ENCODE assay signal across 3 cellular contexts in genomic region chr1:219891846-219892245, GRCh38. TPM values are rescaled to one million over a fixed set of nuclear protein-coding genes. Genes with fewer than 3 reads are reported as not detected.
"Had no signal": no experiment of that assay in that cellular context is flagged by ENCODE, and none has a peak within 500 bp of the region (broad histone marks: within the 10 kb centered on the region; RNA-seq: fewer than 3 reads in every experiment).

No MANE protein-coding gene starts in this region.

RNA-seq across cellular contexts. Expression of gene SLC30A10, which starts 36.5 kb away (rescaled TPM):
- total RNA-seq: GM23248, H4, HFFc6 had no signal
- polyA plus RNA-seq: GM23248 had no signal
